16 cellular contexts compared by ENCODE assay signal in the genomic region with DNA sequence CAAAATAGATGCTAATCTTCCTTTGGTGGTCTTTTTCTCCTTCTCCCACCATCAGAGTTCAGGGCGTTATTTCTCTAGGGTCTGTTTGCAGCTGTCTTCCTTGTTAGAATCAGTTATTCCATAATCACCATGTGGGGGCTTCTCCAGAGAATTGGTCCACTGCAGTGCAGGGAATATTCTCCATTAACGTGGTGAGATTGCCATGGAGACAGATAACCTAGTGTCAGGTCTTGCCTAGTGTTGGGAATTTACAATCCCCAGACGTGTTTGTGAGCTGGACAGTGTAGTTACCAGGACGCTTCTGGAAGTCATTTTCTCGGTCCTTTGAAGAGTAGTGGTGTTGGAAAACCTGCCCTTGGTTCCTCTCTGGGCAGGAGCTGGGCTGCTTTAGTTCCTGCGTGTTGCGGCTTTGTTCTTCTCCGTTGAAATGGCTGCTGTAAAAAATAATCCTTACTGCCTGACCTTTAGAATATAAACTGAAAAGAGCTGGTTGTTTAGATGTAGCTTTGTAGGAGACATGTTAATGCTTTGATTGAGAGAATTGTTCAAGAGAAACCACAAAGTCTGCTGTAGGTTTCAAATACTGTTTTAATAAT.
"Had no signal": no experiment of that assay in that cellular context is flagged by ENCODE, and none has a peak within 500 bp of the region (broad histone marks: within the 10 kb centered on the region; RNA-seq: fewer than 3 reads in every experiment).

No MANE protein-coding gene starts in this region.

- H3K27me3 Mint-ChIP-seq: activated CD4-positive, alpha-beta memory T cell treated with anti-CD3 and anti-CD28 coated beads for 36 hours; activated CD4-positive, alpha-beta T cell treated with anti-CD3 and anti-CD28 coated beads for 36 hours; stimulated activated naive CD8-positive, alpha-beta T cell treated with anti-CD3 and anti-CD28 coated beads, Interleukin-15, Interleukin-2, amounts not matched to agents 100 ng/mL and 50 ng/mL, for 24 hours had no signal

- ATAC-seq: activated CD4-positive, alpha-beta T cell treated with anti-CD3 and anti-CD28 coated beads for 36 hours; gastroesophageal sphincter; naive thymus-derived CD8-positive, alpha-beta T cell; WTC11 had no signal

- H3K27me3 ChIP-seq: ascending aorta, esophagus muscularis mucosa, gastroesophageal sphincter, suprapubic skin, transverse colon, vagina had no signal

- H3K27ac ChIP-seq: ascending aorta, esophagus muscularis mucosa, gastroesophageal sphincter, suprapubic skin, transverse colon, vagina had no signal

- H3K9me3 ChIP-seq: ascending aorta, esophagus muscularis mucosa, gastroesophageal sphincter, suprapubic skin, transverse colon, vagina had no signal

- H3K9me3 Mint-ChIP-seq: activated CD4-positive, alpha-beta memory T cell treated with anti-CD3 and anti-CD28 coated beads for 36 hours; activated T-helper 2 cell treated with anti-CD3 and anti-CD28 coated beads, Interferon-gamma antibody, Interleukin-2, Interleukin-4, amounts not matched to agents 10 μg/mL and 5 μg/mL and 100 μg/mL, durations not matched to agents 14 hours and 24 hours and 36 hours; naive thymus-derived CD8-positive, alpha-beta T cell; stimulated activated naive CD8-positive, alpha-beta T cell treated with anti-CD3 and anti-CD28 coated beads, Interleukin-15, Interleukin-2, amounts not matched to agents 100 ng/mL and 50 ng/mL, for 24 hours; WTC11 had no signal

- DNase-seq: activated CD4-positive, alpha-beta memory T cell treated with anti-CD3 and anti-CD28 coated beads for 36 hours; activated CD4-positive, alpha-beta T cell treated with anti-CD3 and anti-CD28 coated beads for 36 hours; activated naive CD4-positive, alpha-beta T cell treated with Interleukin-2 at 50 U/mL for 16 hours; effector CD8-positive, alpha-beta T cell; mesenchymal stem cell; naive thymus-derived CD8-positive, alpha-beta T cell; occipital lobe; transverse colon had no signal

- H3K4me3 ChIP-seq: ascending aorta, esophagus muscularis mucosa, gastroesophageal sphincter, suprapubic skin, transverse colon, vagina had no signal

- H3K36me3 ChIP-seq: ascending aorta, esophagus muscularis mucosa, gastroesophageal sphincter, suprapubic skin, transverse colon, vagina had no signal

- H3K4me3 Mint-ChIP-seq: activated CD4-positive, alpha-beta memory T cell treated with anti-CD3 and anti-CD28 coated beads for 36 hours; activated CD4-positive, alpha-beta T cell treated with anti-CD3 and anti-CD28 coated beads for 36 hours; naive thymus-derived CD8-positive, alpha-beta T cell; stimulated activated naive CD8-positive, alpha-beta T cell treated with anti-CD3 and anti-CD28 coated beads, Interleukin-15, Interleukin-2, amounts not matched to agents 100 ng/mL and 50 ng/mL, for 24 hours; WTC11 had no signal

- H3K27ac Mint-ChIP-seq: activated CD4-positive, alpha-beta memory T cell treated with anti-CD3 and anti-CD28 coated beads for 36 hours; activated CD4-positive, alpha-beta T cell treated with anti-CD3 and anti-CD28 coated beads for 36 hours; activated T-helper 2 cell treated with anti-CD3 and anti-CD28 coated beads, Interferon-gamma antibody, Interleukin-2, Interleukin-4, amounts not matched to agents 10 μg/mL and 5 μg/mL and 100 μg/mL, durations not matched to agents 14 hours and 24 hours and 36 hours; naive thymus-derived CD8-positive, alpha-beta T cell; stimulated activated naive CD8-positive, alpha-beta T cell treated with anti-CD3 and anti-CD28 coated beads, Interleukin-15, Interleukin-2, amounts not matched to agents 100 ng/mL and 50 ng/mL, for 24 hours; WTC11 had no signal

- H3K4me1 ChIP-seq: ascending aorta, suprapubic skin, transverse colon, vagina had no signal
